ENCODE assay signal across 1 cellular context in genomic region chr2:227568852-227569169, GRCh38.
TF ChIP-seq lines count a peak whose summit lies in the region.

No MANE protein-coding gene starts in this region.

TF ChIP-seq in GM12878, 131 proteins besides CTCF, POLR2A, EP300 and RAD21 (continued from another document):
- TF ChIP-seq HSF1 (IDR thresholded peaks at IDR 0.05; ENCODE audit: low read depth, low read length): no peak
TF ChIP-seq in GM12878: peak in this region for 1.
